In the genomic region with DNA sequence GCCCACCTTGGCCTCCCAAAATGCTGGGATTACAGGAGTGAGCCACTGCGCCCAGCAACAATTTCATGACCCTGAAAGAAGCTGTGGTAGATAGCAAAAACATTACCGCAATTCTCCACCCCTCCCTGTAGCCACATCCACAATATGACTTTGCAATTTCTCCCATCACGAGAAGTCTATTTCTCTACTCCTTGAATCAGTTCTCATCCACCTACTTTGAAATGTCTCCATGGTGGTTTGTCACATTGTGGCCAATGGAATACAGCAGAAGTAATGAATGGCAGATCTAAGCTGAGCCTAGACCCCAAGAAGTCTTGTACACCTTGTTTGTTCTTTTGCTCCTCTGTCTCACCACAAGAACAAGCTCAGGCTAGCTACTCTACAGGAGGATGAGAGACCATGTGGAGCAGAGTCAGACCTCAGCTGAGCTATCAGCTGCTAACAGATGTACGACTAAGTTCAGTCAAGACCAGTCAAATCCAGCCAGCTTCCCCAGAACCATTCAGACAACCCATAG, we compare ENCODE assay signal across 1 cellular context.
TF ChIP-seq lines count a peak whose summit lies in the region.

No MANE protein-coding gene starts in this region.

TF ChIP-seq in HepG2, 621 proteins besides CTCF, POLR2A, EP300 and RAD21:
- TF ChIP-seq KLF6 (CRISPR knock-in tag; IDR thresholded peaks at IDR 0.05), result no peak
- TF ChIP-seq, protein P1, sequence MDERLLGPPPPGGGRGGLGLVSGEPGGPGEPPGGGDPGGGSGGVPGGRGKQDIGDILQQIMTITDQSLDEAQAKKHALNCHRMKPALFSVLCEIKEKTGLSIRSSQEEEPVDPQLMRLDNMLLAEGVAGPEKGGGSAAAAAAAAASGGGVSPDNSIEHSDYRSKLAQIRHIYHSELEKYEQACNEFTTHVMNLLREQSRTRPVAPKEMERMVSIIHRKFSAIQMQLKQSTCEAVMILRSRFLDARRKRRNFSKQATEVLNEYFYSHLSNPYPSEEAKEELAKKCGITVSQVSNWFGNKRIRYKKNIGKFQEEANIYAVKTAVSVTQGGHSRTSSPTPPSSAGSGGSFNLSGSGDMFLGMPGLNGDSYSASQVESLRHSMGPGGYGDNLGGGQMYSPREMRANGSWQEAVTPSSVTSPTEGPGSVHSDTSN (CRISPR knock-in tag; IDR thresholded peaks at IDR 0.05), result no peak
- TF ChIP-seq SKI (IDR thresholded peaks at IDR 0.05; ENCODE audit: partially characterized antibody), result no peak
- TF ChIP-seq ZNF546 (CRISPR knock-in tag; conservative IDR thresholded peaks at IDR 0.05), result no peak
- TF ChIP-seq PITX1 (CRISPR knock-in tag; IDR thresholded peaks at IDR 0.05), result 0 out of 2 replicates have a peak, but pooled peaks have one; percentile 2
- TF ChIP-seq CENPT (CRISPR knock-in tag; IDR thresholded peaks at IDR 0.05; ENCODE audit: low read depth), result no peak
- no peak for TF ChIP-seq XRCC5 (optimal IDR thresholded peaks at IDR 0.05; ENCODE audit: low read length)
- no peak for TF ChIP-seq SMAD9 (CRISPR knock-in tag; IDR thresholded peaks at IDR 0.05)
- TF ChIP-seq ZSCAN30 (CRISPR knock-in tag; IDR thresholded peaks at IDR 0.05), result no peak
- no peak for TF ChIP-seq ESRRA (CRISPR knock-in tag; IDR thresholded peaks at IDR 0.05; ENCODE audit: low read depth)
- TF ChIP-seq, protein P2, sequence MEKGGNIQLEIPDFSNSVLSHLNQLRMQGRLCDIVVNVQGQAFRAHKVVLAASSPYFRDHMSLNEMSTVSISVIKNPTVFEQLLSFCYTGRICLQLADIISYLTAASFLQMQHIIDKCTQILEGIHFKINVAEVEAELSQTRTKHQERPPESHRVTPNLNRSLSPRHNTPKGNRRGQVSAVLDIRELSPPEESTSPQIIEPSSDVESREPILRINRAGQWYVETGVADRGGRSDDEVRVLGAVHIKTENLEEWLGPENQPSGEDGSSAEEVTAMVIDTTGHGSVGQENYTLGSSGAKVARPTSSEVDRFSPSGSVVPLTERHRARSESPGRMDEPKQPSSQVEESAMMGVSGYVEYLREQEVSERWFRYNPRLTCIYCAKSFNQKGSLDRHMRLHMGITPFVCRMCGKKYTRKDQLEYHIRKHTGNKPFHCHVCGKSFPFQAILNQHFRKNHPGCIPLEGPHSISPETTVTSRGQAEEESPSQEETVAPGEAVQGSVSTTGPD (CRISPR knock-in tag; IDR thresholded peaks at IDR 0.05), result no peak
- TF ChIP-seq FIP1L1 (IDR thresholded peaks at IDR 0.05; ENCODE audit: borderline replicate concordance, insufficient read depth, low read depth, low read length), result no peak
- TF ChIP-seq U2AF2 (IDR thresholded peaks at IDR 0.05; ENCODE audit: low read depth, low read length), result no peak
- no peak for TF ChIP-seq ZZZ3 (CRISPR knock-in tag; IDR thresholded peaks at IDR 0.05; ENCODE audit: borderline replicate concordance)
- TF ChIP-seq NFE2L2 (IDR thresholded peaks at IDR 0.05; ENCODE audit: low read length), result peak; percentile 8; the same call in 1 of the 2 replicates
- TF ChIP-seq, protein P3, sequence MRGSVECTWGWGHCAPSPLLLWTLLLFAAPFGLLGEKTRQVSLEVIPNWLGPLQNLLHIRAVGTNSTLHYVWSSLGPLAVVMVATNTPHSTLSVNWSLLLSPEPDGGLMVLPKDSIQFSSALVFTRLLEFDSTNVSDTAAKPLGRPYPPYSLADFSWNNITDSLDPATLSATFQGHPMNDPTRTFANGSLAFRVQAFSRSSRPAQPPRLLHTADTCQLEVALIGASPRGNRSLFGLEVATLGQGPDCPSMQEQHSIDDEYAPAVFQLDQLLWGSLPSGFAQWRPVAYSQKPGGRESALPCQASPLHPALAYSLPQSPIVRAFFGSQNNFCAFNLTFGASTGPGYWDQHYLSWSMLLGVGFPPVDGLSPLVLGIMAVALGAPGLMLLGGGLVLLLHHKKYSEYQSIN (CRISPR knock-in tag; IDR thresholded peaks at IDR 0.05; ENCODE audit: borderline replicate concordance), result no peak
- no peak for TF ChIP-seq MAFK (conservative IDR thresholded peaks at IDR 0.05 in 1 of 2, IDR thresholded peaks at IDR 0.05 in 1 of 2; ENCODE audit: low read length in 2 of 2)
- TF ChIP-seq KDM5B (CRISPR knock-in tag; IDR thresholded peaks at IDR 0.05; ENCODE audit: borderline replicate concordance), result no peak
- TF ChIP-seq, protein P4, sequence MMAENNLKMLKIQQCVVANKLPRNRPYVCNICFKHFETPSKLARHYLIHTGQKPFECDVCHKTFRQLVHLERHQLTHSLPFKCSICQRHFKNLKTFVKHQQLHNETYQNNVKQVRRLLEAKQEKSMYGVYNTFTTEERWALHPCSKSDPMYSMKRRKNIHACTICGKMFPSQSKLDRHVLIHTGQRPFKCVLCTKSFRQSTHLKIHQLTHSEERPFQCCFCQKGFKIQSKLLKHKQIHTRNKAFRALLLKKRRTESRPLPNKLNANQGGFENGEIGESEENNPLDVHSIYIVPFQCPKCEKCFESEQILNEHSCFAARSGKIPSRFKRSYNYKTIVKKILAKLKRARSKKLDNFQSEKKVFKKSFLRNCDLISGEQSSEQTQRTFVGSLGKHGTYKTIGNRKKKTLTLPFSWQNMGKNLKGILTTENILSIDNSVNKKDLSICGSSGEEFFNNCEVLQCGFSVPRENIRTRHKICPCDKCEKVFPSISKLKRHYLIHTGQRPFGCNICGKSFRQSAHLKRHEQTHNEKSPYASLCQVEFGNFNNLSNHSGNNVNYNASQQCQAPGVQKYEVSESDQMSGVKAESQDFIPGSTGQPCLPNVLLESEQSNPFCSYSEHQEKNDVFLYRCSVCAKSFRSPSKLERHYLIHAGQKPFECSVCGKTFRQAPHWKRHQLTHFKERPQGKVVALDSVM (CRISPR knock-in tag; IDR thresholded peaks at IDR 0.05), result no peak
- no peak for TF ChIP-seq ZNF33A (CRISPR knock-in tag; IDR thresholded peaks at IDR 0.05; ENCODE audit: borderline replicate concordance)
- TF ChIP-seq ZNF768 (CRISPR knock-in tag; IDR thresholded peaks at IDR 0.05), result no peak
- TF ChIP-seq ZNF333 (CRISPR knock-in tag; IDR thresholded peaks at IDR 0.05; ENCODE audit: borderline replicate concordance), result peak; percentile 96; the same call in 1 of the 2 replicates
